21 cellular contexts compared by ENCODE assay signal in genomic region chr2:1676091-1676912, GRCh38.
DNase-seq lines count a peak whose midpoint lies in the region; ATAC-seq and TF ChIP-seq lines count a peak whose summit lies in the region.
"Had no signal": no experiment of that assay in that cellular context is flagged by ENCODE, and none has a peak within 500 bp of the region (broad histone marks: within the 10 kb centered on the region; RNA-seq: fewer than 3 reads in every experiment).

No MANE protein-coding gene starts in this region.

- no peak overlapping the region for H3K4me3 Mint-ChIP-seq in stimulated activated naive CD8-positive, alpha-beta T cell treated with anti-CD3 and anti-CD28 coated beads, Interleukin-15, amount 100 ng/mL, for 72 hours
- no peak overlapping the region for H3K4me3 Mint-ChIP-seq in activated T-helper 17 cell treated with anti-CD3 and anti-CD28 coated beads, Interleukin-2, amount 50 U/mL, for 72 hours
- H3K4me3 Mint-ChIP-seq: activated CD4-positive, alpha-beta memory T cell treated with anti-CD3 and anti-CD28 coated beads, Interleukin-2, amount 10 ng/mL, durations not matched to agents 7 days and 5 days; CD14-positive monocyte; memory B cell; nephron progenitor cell; WTC11 had no signal

- WGBS in esophagus squamous epithelium, 2 donors: 86 to 97% methylated on average over 9 to 15 of the region's 26 CpGs

- H3K9ac ChIP-seq in rectal smooth muscle tissue (ENCODE audit: low read length): no peak overlapping the region

- H3K27me3 ChIP-seq in right atrium auricular region (no peaks in the 10 kb centered on the region), esophagus squamous epithelium (no peaks in the 10 kb centered on the region), rectal smooth muscle tissue (ENCODE audit: control insufficient read depth, insufficient read depth, low read length) (no peaks in the 10 kb centered on the region), dorsolateral prefrontal cortex (peaks cover 0 to 4% (median 0%) of the 10 kb centered on the region in 45 donors)
- H3K27me3 ChIP-seq: thyroid gland had no signal

- no peak for ATAC-seq in Right ventricle myocardium inferior
- no peak for ATAC-seq in stimulated activated naive CD8-positive, alpha-beta T cell treated with anti-CD3 and anti-CD28 coated beads, Interleukin-15, amount 100 ng/mL, for 72 hours
- ATAC-seq in activated T-helper 17 cell treated with anti-CD3 and anti-CD28 coated beads, Interleukin-2, amount 50 U/mL, for 72 hours (replicated peaks): no peak
- ATAC-seq: activated naive CD4-positive, alpha-beta T cell treated with anti-CD3 and anti-CD28 coated beads, Interleukin-2, amount 50 U/mL, for 72 hours; WTC11 had no signal

- H3K4me1 ChIP-seq in right atrium auricular region: no peaks in the 10 kb centered on the region
- H3K4me1 ChIP-seq in esophagus squamous epithelium: peaks cover 0 to 4% (median 0%) of the 10 kb centered on the region in 3 donors
- peaks cover 23% of the 10 kb centered on the region for H3K4me1 ChIP-seq in rectal smooth muscle tissue (ENCODE audit: control insufficient read depth, insufficient read depth, low read length)
- H3K4me1 ChIP-seq: thyroid gland had no signal

- TF ChIP-seq CTCF in right atrium auricular region (IDR thresholded peaks at IDR 0.05) (no peak), esophagus squamous epithelium (IDR thresholded peaks at IDR 0.05) (no peak), dorsolateral prefrontal cortex (IDR thresholded peaks at IDR 0.05 in 54 of 56, conservative IDR thresholded peaks at IDR 0.05 in 2 of 56; ENCODE audit: low read depth in 1 of 56, partially characterized antibody in 56 of 56) (no peak)

- H3K4me1 Mint-ChIP-seq in stimulated activated naive CD8-positive, alpha-beta T cell treated with anti-CD3 and anti-CD28 coated beads, Interleukin-15, amount 100 ng/mL, for 72 hours: no peaks in the 10 kb centered on the region
- H3K4me1 Mint-ChIP-seq in activated T-helper 17 cell treated with anti-CD3 and anti-CD28 coated beads, Interleukin-2, amount 50 U/mL, for 72 hours: no peaks in the 10 kb centered on the region
- H3K4me1 Mint-ChIP-seq: activated CD4-positive, alpha-beta memory T cell treated with anti-CD3 and anti-CD28 coated beads, Interleukin-2, amount 10 ng/mL, durations not matched to agents 7 days and 5 days; CD14-positive monocyte; memory B cell; nephron progenitor cell; WTC11 had no signal

- H3K36me3 ChIP-seq in right atrium auricular region: peaks cover 54% of the 10 kb centered on the region
- H3K36me3 ChIP-seq in esophagus squamous epithelium: peaks cover 0 to 52% (median 15%) of the 10 kb centered on the region in 3 donors
- H3K36me3 ChIP-seq in rectal smooth muscle tissue (ENCODE audit: control insufficient read depth, insufficient read depth, low read length): peaks cover 20% of the 10 kb centered on the region

- no peak for TF ChIP-seq POLR2A in esophagus squamous epithelium (IDR thresholded peaks at IDR 0.05)

- DNase-seq in right atrium auricular region (ENCODE audit: low spot score) (peak; percentile 51), Right ventricle myocardium inferior (ENCODE audit: missing footprints) (no peak), esophagus squamous epithelium (lab: John Stamatoyannopoulos, UW) (no peak), dorsolateral prefrontal cortex (no peak)
- no peak for DNase-seq in activated CD4-positive, alpha-beta T cell treated with anti-CD3 and anti-CD28 coated beads for 4 hours
- no peak for DNase-seq in stimulated activated naive CD8-positive, alpha-beta T cell treated with anti-CD3 and anti-CD28 coated beads, Interleukin-15, amount 100 ng/mL, for 72 hours
- DNase-seq: activated CD4-positive, alpha-beta memory T cell treated with anti-CD3 and anti-CD28 coated beads, Interleukin-2, amount 10 ng/mL, durations not matched to agents 7 days and 5 days; activated T-cell treated with anti-CD3 and anti-CD28 coated beads, Interleukin-2, amount 50 U/mL, for 48 hours; DMS 273 treated with DMSO at 0.1 percent for 48 hours; GDM1; NCI-H1417; NCI-H69; nephron progenitor cell; stimulated activated CD4-positive, alpha-beta T cell treated with anti-CD3 and anti-CD28 coated beads, Interleukin-12 subunit alpha, Interleukin-12 subunit beta, amount 100 ng/mL, for 4 hours; thyroid gland had no signal

- no peaks in the 10 kb centered on the region for H3K9me3 Mint-ChIP-seq in stimulated activated naive CD8-positive, alpha-beta T cell treated with anti-CD3 and anti-CD28 coated beads, Interleukin-15, amount 100 ng/mL, for 72 hours
- no peaks in the 10 kb centered on the region for H3K9me3 Mint-ChIP-seq in activated T-helper 17 cell treated with anti-CD3 and anti-CD28 coated beads, Interleukin-2, amount 50 U/mL, for 72 hours
- H3K9me3 Mint-ChIP-seq: activated CD4-positive, alpha-beta memory T cell treated with anti-CD3 and anti-CD28 coated beads, Interleukin-2, amount 10 ng/mL, durations not matched to agents 7 days and 5 days; activated naive CD4-positive, alpha-beta T cell treated with anti-CD3 and anti-CD28 coated beads, Interleukin-2, amount 50 U/mL, for 72 hours; memory B cell; nephron progenitor cell; WTC11 had no signal

- intact Hi-C loops in Right ventricle myocardium inferior (cut with DNase I): no loop called here
- intact Hi-C loops in esophagus squamous epithelium (cut with DNase I): no loop called here
- intact Hi-C loops in dorsolateral prefrontal cortex (cut with DNase I): no loop called here

- no peak overlapping the region for H3K4me3 ChIP-seq in right atrium auricular region
- no peak overlapping the region for H3K4me3 ChIP-seq in esophagus squamous epithelium
- no peak overlapping the region for H3K4me3 ChIP-seq in rectal smooth muscle tissue (ENCODE audit: low read length)
- no peak overlapping the region for H3K4me3 ChIP-seq in dorsolateral prefrontal cortex
- H3K4me3 ChIP-seq: thyroid gland had no signal

- H3K27ac ChIP-seq in right atrium auricular region (peak overlapping the region; percentile 35 to 36), esophagus squamous epithelium (peak overlapping the region in 3 of 4 donors; percentile 9 to 74 (median 42)), rectal smooth muscle tissue (ENCODE audit: low read depth, low read length) (peak overlapping the region; percentile 91), dorsolateral prefrontal cortex (peak overlapping the region in 10 of 59 donors; percentile 8 to 57 (median 32))
- H3K27ac ChIP-seq: thyroid gland had no signal

- H3K27ac Mint-ChIP-seq in stimulated activated naive CD8-positive, alpha-beta T cell treated with anti-CD3 and anti-CD28 coated beads, Interleukin-15, amount 100 ng/mL, for 72 hours: no peak overlapping the region
- no peak overlapping the region for H3K27ac Mint-ChIP-seq in activated T-helper 17 cell treated with anti-CD3 and anti-CD28 coated beads, Interleukin-2, amount 50 U/mL, for 72 hours
- H3K27ac Mint-ChIP-seq: activated CD4-positive, alpha-beta memory T cell treated with anti-CD3 and anti-CD28 coated beads, Interleukin-2, amount 10 ng/mL, durations not matched to agents 7 days and 5 days; activated naive CD4-positive, alpha-beta T cell treated with anti-CD3 and anti-CD28 coated beads, Interleukin-2, amount 50 U/mL, for 72 hours; CD14-positive monocyte; memory B cell had no signal

- H3K36me3 Mint-ChIP-seq in activated T-helper 17 cell treated with anti-CD3 and anti-CD28 coated beads, Interleukin-2, amount 50 U/mL, for 72 hours (ENCODE audit: low read depth): no peaks in the 10 kb centered on the region
- H3K36me3 Mint-ChIP-seq: activated naive CD4-positive, alpha-beta T cell treated with anti-CD3 and anti-CD28 coated beads, Interleukin-2, amount 50 U/mL, for 72 hours; CD14-positive monocyte; memory B cell had no signal

- H3K27me3 Mint-ChIP-seq in stimulated activated naive CD8-positive, alpha-beta T cell treated with anti-CD3 and anti-CD28 coated beads, Interleukin-15, amount 100 ng/mL, for 72 hours: no peaks in the 10 kb centered on the region
- peaks cover 3% of the 10 kb centered on the region for H3K27me3 Mint-ChIP-seq in activated T-helper 17 cell treated with anti-CD3 and anti-CD28 coated beads, Interleukin-2, amount 50 U/mL, for 72 hours
- H3K27me3 Mint-ChIP-seq: activated CD4-positive, alpha-beta memory T cell treated with anti-CD3 and anti-CD28 coated beads, Interleukin-2, amount 10 ng/mL, durations not matched to agents 7 days and 5 days; memory B cell had no signal

- H3K9me3 ChIP-seq in right atrium auricular region (no peaks in the 10 kb centered on the region), esophagus squamous epithelium (no peaks in the 10 kb centered on the region)
- H3K9me3 ChIP-seq: thyroid gland had no signal
